Comparison of ENCODE assay signal across 36 cellular contexts in genomic region chr6:143321687-143322086, GRCh38.
"Had no signal": no experiment of that assay in that cellular context is flagged by ENCODE, and none has a peak within 500 bp of the region (broad histone marks: within the 10 kb centered on the region; RNA-seq: fewer than 3 reads in every experiment).

No MANE protein-coding gene starts in this region.

- H3K9me3 Mint-ChIP-seq: activated CD4-positive, alpha-beta T cell treated with anti-CD3 and anti-CD28 coated beads, Interleukin-2, amount 10 ng/mL, durations not matched to agents 24 days and 14 days; activated T-helper 1 cell treated with anti-CD3 and anti-CD28 coated beads, Interleukin-12 subunit alpha, Interleukin-12 subunit beta, Interleukin-2, Interleukin-4 antibody, amounts not matched to agents 30 ng/mL and 10 ng/mL and 1 ng/mL, durations not matched to agents 14 hours and 24 hours and 36 hours had no signal

- H3K4me1 ChIP-seq: body of pancreas, breast epithelium had no signal

- H3K36me3 Mint-ChIP-seq: activated CD4-positive, alpha-beta memory T cell treated with anti-CD3 and anti-CD28 coated beads for 36 hours; activated naive CD8-positive, alpha-beta T cell treated with anti-CD3 and anti-CD28 coated beads for 36 hours had no signal

- H3K27me3 ChIP-seq: adrenal gland, body of pancreas, brain microvascular endothelial cell, breast epithelium had no signal

- H3K27ac Mint-ChIP-seq: activated B cell treated with CpG ODN at 0.5 μM for 24 hours; activated CD4-positive, alpha-beta memory T cell treated with anti-CD3 and anti-CD28 coated beads for 36 hours; activated CD4-positive, alpha-beta T cell treated with anti-CD3 and anti-CD28 coated beads, Interleukin-2, amount 10 ng/mL, durations not matched to agents 24 days and 14 days; activated CD8-positive, alpha-beta T cell treated with anti-CD3 and anti-CD28 coated beads for 36 hours; activated naive CD4-positive, alpha-beta T cell treated with anti-CD3 and anti-CD28 coated beads for 36 hours; activated naive CD8-positive, alpha-beta T cell treated with anti-CD3 and anti-CD28 coated beads for 36 hours; activated T-cell treated with anti-CD3 and anti-CD28 coated beads, Interleukin-2, amount 50 U/mL, for 72 hours; activated T-helper 1 cell treated with anti-CD3 and anti-CD28 coated beads, Interleukin-12 subunit alpha, Interleukin-12 subunit beta, Interleukin-2, Interleukin-4 antibody, amounts not matched to agents 30 ng/mL and 10 ng/mL and 1 ng/mL, durations not matched to agents 14 hours and 24 hours and 36 hours; activated T-helper 17 cell treated with anti-CD3 and anti-CD28 coated beads, Interleukin-2, amount 50 U/mL, for 72 hours; T-helper 1 cell treated with Interleukin-12 subunit alpha and Interleukin-12 subunit beta and Interleukin-4 antibody, amounts not matched to agents 30 μg/mL and 1 μg/mL, for 36 hours; T-helper 2 cell treated with Interferon-gamma antibody and Interleukin-4, amounts not matched to agents 5 μg/mL and 100 μg/mL, for 36 hours had no signal

- H3K4me3 Mint-ChIP-seq: activated B cell treated with CpG ODN at 0.5 μM for 24 hours; activated CD4-positive, alpha-beta memory T cell treated with anti-CD3 and anti-CD28 coated beads for 36 hours; activated CD4-positive, alpha-beta T cell treated with anti-CD3 and anti-CD28 coated beads, Interleukin-2, amount 10 ng/mL, durations not matched to agents 24 days and 14 days; activated CD8-positive, alpha-beta T cell treated with anti-CD3 and anti-CD28 coated beads for 36 hours; activated naive CD4-positive, alpha-beta T cell treated with anti-CD3 and anti-CD28 coated beads for 36 hours; activated naive CD8-positive, alpha-beta T cell treated with anti-CD3 and anti-CD28 coated beads for 36 hours; activated T-cell treated with anti-CD3 and anti-CD28 coated beads, Interleukin-2, amount 50 U/mL, for 4 hours; activated T-cell treated with anti-CD3 and anti-CD28 coated beads, Interleukin-2, amount 50 U/mL, for 72 hours; activated T-helper 1 cell treated with anti-CD3 and anti-CD28 coated beads, Interleukin-12 subunit alpha, Interleukin-12 subunit beta, Interleukin-2, Interleukin-4 antibody, amounts not matched to agents 30 ng/mL and 10 ng/mL and 1 ng/mL, durations not matched to agents 14 hours and 24 hours and 36 hours; activated T-helper 17 cell treated with anti-CD3 and anti-CD28 coated beads, Interleukin-2, amount 50 U/mL, for 72 hours; T-helper 1 cell treated with Interleukin-12 subunit alpha and Interleukin-12 subunit beta and Interleukin-4 antibody, amounts not matched to agents 30 μg/mL and 1 μg/mL, for 36 hours; T-helper 2 cell treated with Interferon-gamma antibody and Interleukin-4, amounts not matched to agents 5 μg/mL and 100 μg/mL, for 36 hours had no signal

- ATAC-seq: activated CD8-positive, alpha-beta T cell treated with anti-CD3 and anti-CD28 coated beads for 36 hours; activated naive CD4-positive, alpha-beta T cell treated with anti-CD3 and anti-CD28 coated beads, Interleukin-2, amount 50 U/mL, for 72 hours; activated T-cell treated with anti-CD3 and anti-CD28 coated beads, Interleukin-2, amount 50 U/mL, for 4 hours; activated T-cell treated with anti-CD3 and anti-CD28 coated beads, Interleukin-2, amount 50 U/mL, for 72 hours; activated T-helper 17 cell treated with anti-CD3 and anti-CD28 coated beads, Interleukin-2, amount 50 U/mL, for 72 hours; body of pancreas had no signal

- H3K4me3 ChIP-seq: adrenal gland, body of pancreas, breast epithelium had no signal

- DNase-seq: activated B cell treated with CpG ODN at 0.5 μM for 24 hours; activated CD4-positive, alpha-beta memory T cell treated with anti-CD3 and anti-CD28 coated beads for 36 hours; activated CD4-positive, alpha-beta T cell treated with anti-CD3 and anti-CD28 coated beads for 4 hours; activated CD4-positive, alpha-beta T cell treated with anti-CD3 and anti-CD28 coated beads, Interleukin-2, amount 10 ng/mL, durations not matched to agents 24 days and 14 days; activated CD4-positive, alpha-beta T cell treated with anti-CD3 and anti-CD28 coated beads, Interleukin-2, amount 50 U/mL, for 1 hour; activated CD4-positive, alpha-beta T cell treated with anti-CD3 and anti-CD28 coated beads, Interleukin-2, amount 50 U/mL, for 4 hours; activated CD4-positive, CD25-positive, alpha-beta regulatory T cell treated with anti-CD3 and anti-CD28 coated beads, Interleukin-2, amount 50 U/mL, for 72 hours; activated CD8-positive, alpha-beta memory T cell treated with anti-CD3 and anti-CD28 coated beads, Interleukin-2, amount 50 U/mL, for 4 hours; activated CD8-positive, alpha-beta T cell treated with anti-CD3 and anti-CD28 coated beads for 36 hours; activated effector memory CD4-positive, alpha-beta T cell treated with anti-CD3 and anti-CD28 coated beads, Interleukin-2, amount 50 U/mL, for 16 hours; activated gamma-delta T cell treated with Interleukin-2 at 50 U/mL for 16 hours; activated naive CD4-positive, alpha-beta T cell; activated naive CD4-positive, alpha-beta T cell treated with anti-CD3 and anti-CD28 coated beads for 36 hours; activated naive CD4-positive, alpha-beta T cell treated with anti-CD3 and anti-CD28 coated beads, Interleukin-2, amount 50 U/mL, for 16 hours; activated naive CD8-positive, alpha-beta T cell treated with anti-CD3 and anti-CD28 coated beads for 36 hours; activated T-cell treated with anti-CD3 and anti-CD28 coated beads for 4 hours; activated T-cell treated with anti-CD3 and anti-CD28 coated beads, Interleukin-2, amount 50 U/mL, for 1 hour; activated T-cell treated with anti-CD3 and anti-CD28 coated beads, Interleukin-2, amount 50 U/mL, for 4 hours; activated T-cell treated with anti-CD3 and anti-CD28 coated beads, Interleukin-2, amount 50 U/mL, for 72 hours; adrenal gland; amniotic stem cell; aorta; body of pancreas; brain microvascular endothelial cell; central memory CD4-positive, alpha-beta T cell; cerebellar nuclear complex; T-helper 1 cell; T-helper 2 cell; T-helper 9 cell had no signal

- H3K27me3 Mint-ChIP-seq: activated B cell treated with CpG ODN at 0.5 μM for 24 hours; activated CD4-positive, alpha-beta T cell treated with anti-CD3 and anti-CD28 coated beads, Interleukin-2, amount 10 ng/mL, durations not matched to agents 24 days and 14 days; activated CD8-positive, alpha-beta T cell treated with anti-CD3 and anti-CD28 coated beads for 36 hours; activated naive CD8-positive, alpha-beta T cell treated with anti-CD3 and anti-CD28 coated beads for 36 hours; activated T-helper 17 cell treated with anti-CD3 and anti-CD28 coated beads, Interleukin-2, amount 50 U/mL, for 72 hours had no signal

- H3K4me1 Mint-ChIP-seq: activated B cell treated with CpG ODN at 0.5 μM for 24 hours; activated CD4-positive, alpha-beta T cell treated with anti-CD3 and anti-CD28 coated beads, Interleukin-2, amount 10 ng/mL, durations not matched to agents 24 days and 14 days; activated naive CD8-positive, alpha-beta T cell treated with anti-CD3 and anti-CD28 coated beads for 36 hours; activated T-helper 17 cell treated with anti-CD3 and anti-CD28 coated beads, Interleukin-2, amount 50 U/mL, for 72 hours had no signal

- H3K27ac ChIP-seq: adrenal gland, body of pancreas, brain microvascular endothelial cell, breast epithelium, VCaP had no signal

- H3K9me3 ChIP-seq: adrenal gland, body of pancreas had no signal

- H3K36me3 ChIP-seq: adrenal gland, brain microvascular endothelial cell, breast epithelium had no signal
